Comparison of ENCODE assay signal across 17 cellular contexts in genomic region chr2:133579295-133579694, GRCh38. TPM values are rescaled to one million over a fixed set of nuclear protein-coding genes. Genes with fewer than 3 reads are reported as not detected.
DNase-seq lines count a peak whose midpoint lies in the region; ATAC-seq, FAIRE-seq and TF ChIP-seq lines count a peak whose summit lies in the region.
"Had no signal": no experiment of that assay in that cellular context is flagged by ENCODE, and none has a peak within 500 bp of the region (broad histone marks: within the 10 kb centered on the region; RNA-seq: fewer than 3 reads in every experiment).

No MANE protein-coding gene starts in this region.

- no peak overlapping the region for H2BK12ac ChIP-seq in mesenchymal stem cell (ENCODE audit: low read length in 2 of 2)

- H3K27ac Mint-ChIP-seq in Calu3 (ENCODE audit: unreplicated experiment): no peak overlapping the region
- H3K27ac Mint-ChIP-seq in nephron: peak overlapping the region in 2 of 3 experiments; percentile 4 to 49
- H3K27ac Mint-ChIP-seq: immature natural killer cell; natural killer cell treated with Interleukin-12 subunit alpha and Interleukin-12 subunit beta and Interleukin-15 and Interleukin-18, amount 100 ng/mL, for 72 hours had no signal

- H2BK5ac ChIP-seq in mesenchymal stem cell (ENCODE audit: low read depth, low read length, poor library complexity, severe bottlenecking): no peak overlapping the region

- no peak for TF ChIP-seq POLR2A in esophagus squamous epithelium (IDR thresholded peaks at IDR 0.05)

- ATAC-seq in HG03280 (IDR thresholded peaks at IDR 0.05; ENCODE audit: unreplicated experiment): no peak
- ATAC-seq: natural killer cell treated with Interleukin-12 subunit alpha and Interleukin-12 subunit beta and Interleukin-15 and Interleukin-18, amount 100 ng/mL, for 72 hours had no signal

- H3K9me3 ChIP-seq in esophagus squamous epithelium: no peaks in the 10 kb centered on the region
- H3K9me3 ChIP-seq in mesenchymal stem cell (ENCODE audit: control insufficient read depth, low read length): no peaks in the 10 kb centered on the region
- H3K9me3 ChIP-seq: HAP-1 had no signal

- no peak overlapping the region for H2AK5ac ChIP-seq in mesenchymal stem cell (ENCODE audit: low read length, severe bottlenecking)

- H3K4me3 ChIP-seq in esophagus squamous epithelium (no peak overlapping the region), mesenchymal stem cell (ENCODE audit: insufficient read depth in 1 of 2, low read depth in 1 of 2, low read length in 2 of 2) (peak overlapping the region in 1 of 2 experiments; percentile 13)
- H3K4me3 ChIP-seq: HAP-1 had no signal

- peak; percentile 23 for DNase-seq in Calu3
- no peak for DNase-seq in RCC 7860 (ENCODE audit: low spot score)
- DNase-seq in esophagus squamous epithelium (lab: John Stamatoyannopoulos, UW): no peak
- no peak for DNase-seq in NCI-H128 (lab: John Stamatoyannopoulos, UW; ENCODE audit: unreplicated experiment)
- no peak for DNase-seq in pons (ENCODE audit: low spot score)
- DNase-seq in mesenchymal stem cell: no peak
- DNase-seq: activated CD4-positive, alpha-beta T cell treated with anti-CD3 and anti-CD28 coated beads for 1 hour; activated T-cell treated with anti-CD3 and anti-CD28 coated beads, Interleukin-2, amount 50 U/mL, for 48 hours; AML-193; immature natural killer cell; NCI-H146; T-helper 1 cell had no signal

- H3K36me3 Mint-ChIP-seq in Calu3 (ENCODE audit: insufficient read depth, unreplicated experiment) (no peaks in the 10 kb centered on the region), nephron (ENCODE audit: low read depth) (no peaks in the 10 kb centered on the region)
- H3K36me3 Mint-ChIP-seq: brain; immature natural killer cell; natural killer cell treated with Interleukin-12 subunit alpha and Interleukin-12 subunit beta and Interleukin-15 and Interleukin-18, amount 100 ng/mL, for 72 hours had no signal

- no peak overlapping the region for H4K8ac ChIP-seq in mesenchymal stem cell (ENCODE audit: low read length)

- 56 to 59% methylated on average over 1 of the region's 1 CpG for WGBS in esophagus squamous epithelium, 2 donors
- WGBS in mesenchymal stem cell: 96% methylated on average over 1 of the region's 1 CpG

- no peak overlapping the region for H3K4ac ChIP-seq in mesenchymal stem cell (ENCODE audit: low read depth in 1 of 2, low read length in 2 of 2)

- CTCF ChIA-PET in Calu3 (lab: Charles Lee): no interaction called here

- H3K27ac ChIP-seq in esophagus squamous epithelium (peak overlapping the region in 3 of 4 donors; percentile 53 to 66 (median 65)), mesenchymal stem cell (ENCODE audit: low read length, poor library complexity, severe bottlenecking) (no peak overlapping the region)

- intact Hi-C loops in Calu3 (cut with micrococcal nuclease; ENCODE audit: unreplicated experiment): no loop called here
- intact Hi-C loops in esophagus squamous epithelium (cut with DNase I): no loop called here

- H3K23ac ChIP-seq in mesenchymal stem cell (ENCODE audit: low read length in 2 of 2): no peak overlapping the region

- no peak overlapping the region for H3K14ac ChIP-seq in mesenchymal stem cell (ENCODE audit: low read length in 2 of 2)

- H2BK120ac ChIP-seq in mesenchymal stem cell (ENCODE audit: low read depth, low read length): no peak overlapping the region

- H3K4me1 Mint-ChIP-seq in Calu3 (ENCODE audit: low read depth, unreplicated experiment) (peaks cover 41% of the 10 kb centered on the region), nephron (peaks cover 17% of the 10 kb centered on the region)
- H3K4me1 Mint-ChIP-seq: immature natural killer cell had no signal

- H4K91ac ChIP-seq in mesenchymal stem cell (ENCODE audit: low read length): no peak overlapping the region

- no peak overlapping the region for H3K4me2 ChIP-seq in mesenchymal stem cell (ENCODE audit: low read length, poor library complexity, severe bottlenecking)

- FAIRE-seq in RCC 7860 (lab: Jason Lieb, UNC): peak; percentile 63

- no TSS peak for BruUV-seq in Calu3 (replicated peaks; lab: Mats Ljungman, UMichigan)

- H3K4me3 Mint-ChIP-seq in Calu3 (ENCODE audit: low read depth, unreplicated experiment): no peak overlapping the region
- no peak overlapping the region for H3K4me3 Mint-ChIP-seq in nephron
- H3K4me3 Mint-ChIP-seq: brain; immature natural killer cell; natural killer cell treated with Interleukin-12 subunit alpha and Interleukin-12 subunit beta and Interleukin-15 and Interleukin-18, amount 100 ng/mL, for 72 hours had no signal

- H2AFZ ChIP-seq in mesenchymal stem cell (ENCODE audit: low read depth, low read length): no peak overlapping the region

- H3K18ac ChIP-seq in mesenchymal stem cell (ENCODE audit: low read depth in 1 of 2, low read length in 2 of 2): no peak overlapping the region

- no peak overlapping the region for H2BK15ac ChIP-seq in mesenchymal stem cell (ENCODE audit: low read depth, poor library complexity, severe bottlenecking)

- H3K9me3 Mint-ChIP-seq in Calu3 (ENCODE audit: low read depth, unreplicated experiment) (no peaks in the 10 kb centered on the region), nephron (no peaks in the 10 kb centered on the region)
- H3K9me3 Mint-ChIP-seq: brain had no signal

- H3K36me3 ChIP-seq in esophagus squamous epithelium (no peaks in the 10 kb centered on the region), mesenchymal stem cell (ENCODE audit: control insufficient read depth in 1 of 2, insufficient read depth in 2 of 2, low read depth in 1 of 2, low read length in 2 of 2) (no peaks in the 10 kb centered on the region)
- H3K36me3 ChIP-seq: HAP-1 had no signal

- H3K27me3 ChIP-seq in esophagus squamous epithelium: no peaks in the 10 kb centered on the region
- H3K27me3 ChIP-seq in mesenchymal stem cell (ENCODE audit: control insufficient read depth in 1 of 2, insufficient read depth in 1 of 2, low read length in 2 of 2): peaks cover 0 to 2% of the 10 kb centered on the region in 2 experiments

- H3K4me1 ChIP-seq in esophagus squamous epithelium: peaks cover 8 to 74% (median 23%) of the 10 kb centered on the region in 3 donors
- peaks cover 5% of the 10 kb centered on the region for H3K4me1 ChIP-seq in mesenchymal stem cell (ENCODE audit: control insufficient read depth, insufficient read depth, low read depth, low read length)
- H3K4me1 ChIP-seq: HAP-1 had no signal

- H3K79me1 ChIP-seq in mesenchymal stem cell (replicated peaks; ENCODE audit: low read length, poor library complexity, severe bottlenecking): no peaks in the 10 kb centered on the region

- no peak overlapping the region for H3K9ac ChIP-seq in mesenchymal stem cell (ENCODE audit: low read length)

- no peaks in the 10 kb centered on the region for H3K27me3 Mint-ChIP-seq in Calu3 (ENCODE audit: unreplicated experiment)
- no peaks in the 10 kb centered on the region for H3K27me3 Mint-ChIP-seq in nephron (ENCODE audit: low read depth)
- H3K27me3 Mint-ChIP-seq: natural killer cell treated with Interleukin-12 subunit alpha and Interleukin-12 subunit beta and Interleukin-15 and Interleukin-18, amount 100 ng/mL, for 72 hours had no signal

- TF ChIP-seq CTCF in Calu3 (IDR thresholded peaks at IDR 0.05; ENCODE audit: unreplicated experiment) (no peak), esophagus squamous epithelium (IDR thresholded peaks at IDR 0.05) (no peak), nephron (IDR thresholded peaks at IDR 0.05; ENCODE audit: unreplicated experiment in 3 of 3) (no peak)

RNA-seq across cellular contexts. Expression of gene NCKAP5, which starts 11.0 kb away (rescaled TPM):
- total RNA-seq in Calu3 (2022) (1.2 and 2.2 TPM in 2 replicates), esophagus squamous epithelium (1 to 10 TPM; 4.5 to 6.9 (median 5.3) TPM)
- 2.4 TPM for polyA plus RNA-seq in mesenchymal stem cell (2013, experiment 1 of 2)
- polyA plus RNA-seq in mesenchymal stem cell (2013, experiment 2 of 2): 2.5 TPM
- total RNA-seq: natural killer cell treated with Interleukin-12 subunit alpha and Interleukin-12 subunit beta and Interleukin-15 and Interleukin-18, amount 100 ng/mL, for 72 hours had no signal
- polyA plus RNA-seq: immature natural killer cell had no signal
